Comparison of ENCODE assay signal across 8 cellular contexts in genomic region chr1:145215061-145215460, GRCh38. TPM values are rescaled to one million over a fixed set of nuclear protein-coding genes. Genes with fewer than 3 reads are reported as not detected.
DNase-seq lines count a peak whose midpoint lies in the region; ATAC-seq and TF ChIP-seq lines count a peak whose summit lies in the region.
"Not testable (repeated sequence)": the region's sequence is repeated elsewhere in the genome, so short reads cannot be mapped to it uniquely, and the experiment has no call there.

No MANE protein-coding gene starts in this region.

- H3K4me3 Mint-ChIP-seq in CD8-positive, alpha-beta memory T cell; naive thymus-derived CD4-positive, alpha-beta T cell: not testable (repeated sequence)

- not testable (repeated sequence) for H3K4me3 ChIP-seq in CD8-positive, alpha-beta memory T cell (ENCODE audit: low read length); naive thymus-derived CD4-positive, alpha-beta T cell (ENCODE audit: low read length)
- H3K4me3 ChIP-seq in RWPE2 (ENCODE audit: severe bottlenecking): peak overlapping the region; percentile 40
- H3K4me3 ChIP-seq in astrocyte of the spinal cord (ENCODE audit: low read depth, low read length): peak overlapping the region; percentile 34
- H3K4me3 ChIP-seq in tibial artery: peak overlapping the region; percentile 58 to 66

- not testable (repeated sequence) for H3K27me3 Mint-ChIP-seq in CD8-positive, alpha-beta memory T cell; naive thymus-derived CD4-positive, alpha-beta T cell

- H3K9me3 ChIP-seq in CD8-positive, alpha-beta memory T cell (ENCODE audit: low read length); RWPE2 (ENCODE audit: severe bottlenecking); naive thymus-derived CD4-positive, alpha-beta T cell (ENCODE audit: control insufficient read depth in 2 of 3, low read length in 3 of 3); tibial artery: not testable (repeated sequence)

- H3K27ac ChIP-seq in CD8-positive, alpha-beta memory T cell (ENCODE audit: low read depth, low read length): not testable (repeated sequence)
- H3K27ac ChIP-seq in RWPE2 (ENCODE audit: poor library complexity, severe bottlenecking) (peak overlapping the region; percentile 58), tibial artery (peak overlapping the region; percentile 69 to 75)
- H3K27ac ChIP-seq in naive thymus-derived CD4-positive, alpha-beta T cell (ENCODE audit: low read depth, low read length): peak overlapping the region; percentile 70

- in situ Hi-C loops in astrocyte of the spinal cord (cut with HindIII; ENCODE audit: low sequenced_read_pairs): not testable (repeated sequence)

- intact Hi-C loops in Right ventricle myocardium inferior (cut with DNase I); naive thymus-derived CD4-positive, alpha-beta T cell (cut with micrococcal nuclease); tibial artery (cut with DNase I; ENCODE audit: low total_unique reads): not testable (repeated sequence)

- H3K36me3 ChIP-seq in CD8-positive, alpha-beta memory T cell (ENCODE audit: insufficient read depth, low read length); RWPE2 (ENCODE audit: low read depth); naive thymus-derived CD4-positive, alpha-beta T cell (ENCODE audit: control insufficient read depth in 2 of 3, insufficient read depth in 3 of 3, low read length in 3 of 3); tibial artery: not testable (repeated sequence)

- H3K36me3 Mint-ChIP-seq in CD8-positive, alpha-beta memory T cell; naive thymus-derived CD4-positive, alpha-beta T cell: not testable (repeated sequence)

- H3K4me1 Mint-ChIP-seq in CD8-positive, alpha-beta memory T cell; naive thymus-derived CD4-positive, alpha-beta T cell: not testable (repeated sequence)

- POLR2A ChIA-PET in CD8-positive, alpha-beta memory T cell (lab: Charles Lee); naive thymus-derived CD4-positive, alpha-beta T cell (lab: Charles Lee): not testable (repeated sequence)

- ATAC-seq in RWPE2 (ENCODE audit: low read depth); Right ventricle myocardium inferior; naive thymus-derived CD4-positive, alpha-beta T cell: not testable (repeated sequence)

- H3K27me3 ChIP-seq in CD8-positive, alpha-beta memory T cell (ENCODE audit: insufficient read depth, low read length, poor library complexity, severe bottlenecking); RWPE2 (ENCODE audit: insufficient read depth, poor library complexity, severe bottlenecking); naive thymus-derived CD4-positive, alpha-beta T cell (ENCODE audit: control insufficient read depth in 2 of 2, insufficient read depth in 2 of 2, low read length in 2 of 2); tibial artery: not testable (repeated sequence)

- DNase-seq in CD8-positive, alpha-beta memory T cell: peak; percentile 48 to 80 (median 69)
- peak; percentile 62 for DNase-seq in RWPE2 (ENCODE audit: low spot score)
- DNase-seq in activated CD8-positive, alpha-beta memory T cell treated with anti-CD3 and anti-CD28 coated beads for 48 hours (ENCODE audit: low read depth in 2 of 3, low spot score in 2 of 3): peak in 2 of 3 experiments; percentile 18 to 26
- DNase-seq in astrocyte of the spinal cord (ENCODE audit: low read depth, low spot score): not testable (repeated sequence)
- peak; percentile 80 for DNase-seq in Right ventricle myocardium inferior (ENCODE audit: missing footprints)
- peak; percentile 51 to 76 (median 67) for DNase-seq in naive thymus-derived CD4-positive, alpha-beta T cell
- DNase-seq in stimulated activated CD4-positive, alpha-beta T cell treated with anti-CD3 and anti-CD28 coated beads, Interleukin-1b, Interleukin-23, amount 100 ng/mL, for 24 hours (ENCODE audit: low read depth in 4 of 4, low spot score in 1 of 4): peak in 3 of 4 experiments; percentile 21 to 43 (median 29)
- DNase-seq in tibial artery: peak; percentile 27 to 73

- peak overlapping the region in 1 of 8 donors; percentile 84 for H3K27ac Mint-ChIP-seq in CD8-positive, alpha-beta memory T cell
- not testable (repeated sequence) for H3K27ac Mint-ChIP-seq in naive thymus-derived CD4-positive, alpha-beta T cell

- not testable (repeated sequence) for H3K4me1 ChIP-seq in CD8-positive, alpha-beta memory T cell (ENCODE audit: insufficient read depth, low read length); RWPE2 (ENCODE audit: insufficient read depth, poor library complexity, severe bottlenecking); naive thymus-derived CD4-positive, alpha-beta T cell (ENCODE audit: control insufficient read depth in 2 of 2, insufficient read depth in 2 of 2, low read length in 2 of 2); tibial artery

- not testable (repeated sequence) for H3K9me3 Mint-ChIP-seq in CD8-positive, alpha-beta memory T cell; naive thymus-derived CD4-positive, alpha-beta T cell

- CTCF ChIA-PET in CD8-positive, alpha-beta memory T cell (lab: Charles Lee); naive thymus-derived CD4-positive, alpha-beta T cell (lab: Charles Lee): not testable (repeated sequence)

- TF ChIP-seq CTCF in RWPE2 (IDR thresholded peaks at IDR 0.05; ENCODE audit: poor library complexity, severe bottlenecking); astrocyte of the spinal cord (IDR thresholded peaks at IDR 0.05; ENCODE audit: low read depth, low read length); tibial artery (IDR thresholded peaks at IDR 0.05): not testable (repeated sequence)

RNA-seq across cellular contexts. Expression of gene PPIAL4D, which starts 26.9 kb away (rescaled TPM):
- not detected for total RNA-seq in CD8-positive, alpha-beta memory T cell
- not detected for polyA plus RNA-seq in CD8-positive, alpha-beta memory T cell
- total RNA-seq in Right ventricle myocardium inferior: not detected
- not detected for total RNA-seq in naive thymus-derived CD4-positive, alpha-beta T cell
- not detected for polyA plus RNA-seq in naive thymus-derived CD4-positive, alpha-beta T cell
